ENCODE assay signal across 2 cellular contexts in the genomic region with DNA sequence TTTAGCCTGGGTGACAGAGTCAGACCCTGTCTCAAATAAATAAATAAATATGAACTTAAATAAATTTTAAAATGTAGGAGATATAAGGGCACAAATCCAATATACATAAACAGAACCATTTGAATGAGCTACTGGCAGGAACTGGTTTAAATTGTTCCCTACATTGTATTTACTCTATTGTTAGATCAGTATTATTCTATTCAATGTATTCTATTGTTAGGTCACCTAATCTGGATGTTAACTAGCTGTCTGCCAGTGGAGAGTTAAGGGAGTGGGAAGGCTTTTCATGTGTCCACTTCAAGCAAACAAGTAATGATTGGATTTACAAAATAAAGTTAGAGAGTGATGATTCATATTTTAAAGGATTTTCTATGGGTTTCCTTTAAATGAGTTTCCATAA.
"Had no signal": no experiment of that assay in that cellular context is flagged by ENCODE, and none has a peak within 500 bp of the region (broad histone marks: within the 10 kb centered on the region; RNA-seq: fewer than 3 reads in every experiment).

No MANE protein-coding gene starts in this region.

- DNase-seq: GDM1, GF-D8 had no signal
